ENCODE assay signal across 8 cellular contexts in the genomic region with DNA sequence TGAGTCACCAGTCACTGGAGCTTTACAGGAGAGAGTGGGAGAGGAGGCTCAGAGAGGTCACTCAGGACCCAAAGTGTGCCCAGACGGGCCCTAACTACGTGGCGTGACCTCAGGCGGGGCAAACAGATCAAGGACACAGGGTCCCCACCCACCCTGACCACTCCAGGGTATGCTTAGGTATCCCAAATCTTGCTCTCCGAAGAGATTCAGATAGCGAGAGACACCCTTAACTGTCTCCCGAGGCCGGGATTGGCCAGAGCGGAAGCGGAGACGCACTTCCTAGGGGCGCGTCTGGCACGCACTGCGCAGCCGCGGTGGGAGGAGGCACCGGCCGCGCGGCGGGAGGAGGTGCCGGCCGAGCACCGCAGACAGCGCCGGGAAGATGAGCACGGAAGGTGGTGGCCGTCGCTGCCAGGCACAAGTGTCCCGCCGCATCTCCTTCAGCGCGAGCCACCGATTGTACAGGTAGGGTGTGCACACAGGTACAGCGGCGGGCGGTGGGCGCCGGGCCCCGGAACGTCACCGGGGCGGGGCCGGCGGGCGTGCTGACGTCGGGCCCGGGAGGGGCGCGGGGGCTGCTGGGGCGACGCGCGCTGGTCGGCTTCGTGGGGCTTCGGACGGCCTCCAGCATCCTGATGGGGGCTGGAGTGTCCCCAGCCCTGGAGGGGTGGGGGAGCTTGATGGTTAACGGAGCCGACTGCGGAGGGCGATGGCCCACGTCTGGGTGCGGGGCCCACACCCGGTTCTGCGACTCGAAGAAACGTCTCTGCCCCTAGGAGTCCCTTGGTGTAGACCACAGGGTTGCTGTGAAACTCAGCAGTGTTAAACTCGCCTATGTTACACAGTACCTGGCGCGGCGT. TPM values are rescaled to one million over a fixed set of nuclear protein-coding genes. Genes with fewer than 3 reads are reported as not detected.
A peak's percentile ranks its signal among the peaks of the same experiment; 100 is the strongest.
DNase-seq lines count a peak whose midpoint lies in the region; ATAC-seq lines count a peak whose summit lies in the region.

Gene PTS (plus strand): TSS at position 367 of the 860 bp plus-strand sequence. CDS start 16 bp downstream, at position 383.

- DNase-seq in AML-193 (lab: John Stamatoyannopoulos, UW) (peak; percentile 76 to 80), NCI-H446 (lab: John Stamatoyannopoulos, UW) (peak; percentile 79 to 92), cerebellum (ENCODE audit: low spot score) (peak; percentile 93), kidney glomerular epithelial cell (lab: John Stamatoyannopoulos, UW) (peak; percentile 87)
- peak; percentile 65 to 68 for DNase-seq in activated CD4-positive, alpha-beta T cell treated with anti-CD3 and anti-CD28 coated beads for 24 hours (ENCODE audit: low read depth in 2 of 2)
- peak; percentile 67 to 75 for DNase-seq in stimulated activated CD4-positive, alpha-beta T cell treated with anti-CD3 and anti-CD28 coated beads, Interleukin-15, amount 100 ng/mL, for 48 hours (ENCODE audit: low read depth in 2 of 2)

- ATAC-seq in GM19043 (IDR thresholded peaks at IDR 0.05; ENCODE audit: low read depth, unreplicated experiment) (peak; percentile 94), HG03354 (IDR thresholded peaks at IDR 0.05; ENCODE audit: poor library complexity, severe bottlenecking, unreplicated experiment) (peak; percentile 96)

RNA-seq across cellular contexts. Expression of gene PTS, which starts in this region (rescaled TPM):
- 38.8 TPM for total RNA-seq in cerebellum

Comparison
In these comparisons a context has a peak if more than half of its experiments do, and no peak if none do; other contexts are left out.
1. Peak in every context shown above with its lines: DNase-seq and ATAC-seq.